In genomic region chr11:119041821-119042514, GRCh38 we compare ENCODE assay signal across 1 cellular context.
TF ChIP-seq lines count a peak whose summit lies in the region.

No MANE protein-coding gene starts in this region.

TF ChIP-seq in IMR-90, 13 proteins besides CTCF, POLR2A, EP300 and RAD21:
- TF ChIP-seq RCOR1 (IDR thresholded peaks at IDR 0.05; ENCODE audit: insufficient replicate concordance, low read length), result no peak
- no peak for TF ChIP-seq NFE2L2 (IDR thresholded peaks at IDR 0.05; ENCODE audit: low read depth, low read length)
- no peak for TF ChIP-seq SMC3 (IDR thresholded peaks at IDR 0.05; ENCODE audit: low read depth, low read length)
- no peak for TF ChIP-seq RFX5 (IDR thresholded peaks at IDR 0.05; ENCODE audit: low read depth, low read length)
- no peak for TF ChIP-seq USF2 (IDR thresholded peaks at IDR 0.05; ENCODE audit: low read depth, low read length)
- no peak for TF ChIP-seq MXI1 (IDR thresholded peaks at IDR 0.05; ENCODE audit: borderline replicate concordance, low read depth, low read length)
- TF ChIP-seq FOS (IDR thresholded peaks at IDR 0.05; ENCODE audit: low read depth, low read length), result no peak
- TF ChIP-seq, protein P1, sequence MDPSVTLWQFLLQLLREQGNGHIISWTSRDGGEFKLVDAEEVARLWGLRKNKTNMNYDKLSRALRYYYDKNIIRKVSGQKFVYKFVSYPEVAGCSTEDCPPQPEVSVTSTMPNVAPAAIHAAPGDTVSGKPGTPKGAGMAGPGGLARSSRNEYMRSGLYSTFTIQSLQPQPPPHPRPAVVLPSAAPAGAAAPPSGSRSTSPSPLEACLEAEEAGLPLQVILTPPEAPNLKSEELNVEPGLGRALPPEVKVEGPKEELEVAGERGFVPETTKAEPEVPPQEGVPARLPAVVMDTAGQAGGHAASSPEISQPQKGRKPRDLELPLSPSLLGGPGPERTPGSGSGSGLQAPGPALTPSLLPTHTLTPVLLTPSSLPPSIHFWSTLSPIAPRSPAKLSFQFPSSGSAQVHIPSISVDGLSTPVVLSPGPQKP (IDR thresholded peaks at IDR 0.05; ENCODE audit: borderline replicate concordance, low read depth, low read length), result no peak
- no peak for TF ChIP-seq MAZ (IDR thresholded peaks at IDR 0.05; ENCODE audit: borderline replicate concordance, low read depth, low read length)
- TF ChIP-seq CHD1 (IDR thresholded peaks at IDR 0.05; ENCODE audit: low read depth, low read length), result no peak
- no peak for TF ChIP-seq MAFK (IDR thresholded peaks at IDR 0.05; ENCODE audit: low read depth, low read length)
- no peak for TF ChIP-seq CEBPB (IDR thresholded peaks at IDR 0.05; ENCODE audit: low read depth, low read length)
TF ChIP-seq in IMR-90: peak in this region for 0.
